ENCODE assay signal across 8 cellular contexts in the genomic region with DNA sequence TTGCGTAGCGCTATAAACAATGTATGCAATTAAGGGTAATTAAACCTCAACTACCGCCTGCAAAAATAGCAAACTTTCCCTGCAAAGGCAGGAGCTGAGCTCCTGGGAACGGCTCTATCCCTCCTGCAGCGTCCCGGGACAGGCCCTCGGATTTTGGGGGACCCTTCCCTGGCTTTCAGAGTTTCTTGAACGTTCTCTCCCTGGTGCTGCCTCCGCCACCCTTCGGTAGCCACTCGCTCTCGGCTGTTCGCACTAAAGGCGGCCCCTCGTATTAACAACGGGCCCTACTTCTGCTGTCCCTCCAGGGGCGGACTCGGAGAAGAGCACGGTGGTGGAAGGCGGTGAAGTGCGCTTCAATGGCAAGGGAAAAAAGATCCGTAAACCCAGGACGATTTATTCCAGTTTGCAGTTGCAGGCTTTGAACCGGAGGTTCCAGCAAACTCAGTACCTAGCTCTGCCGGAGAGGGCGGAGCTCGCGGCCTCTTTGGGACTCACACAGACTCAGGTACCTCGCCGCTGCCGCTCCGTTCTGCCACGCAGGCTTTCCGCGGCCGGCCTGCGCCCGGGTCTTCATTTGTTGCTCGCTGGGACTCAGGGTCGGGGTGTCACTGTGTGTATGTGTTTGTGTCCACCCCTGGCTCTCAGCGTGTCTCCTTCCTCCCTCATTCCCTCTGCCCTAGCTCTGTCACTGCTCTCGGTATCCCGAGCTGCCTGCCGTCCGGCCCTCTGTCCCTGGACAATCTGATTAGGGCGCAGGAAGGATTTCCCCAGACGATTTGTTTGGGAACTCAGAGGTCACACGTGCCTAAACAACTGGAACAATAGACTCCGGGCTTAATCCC. TPM values are rescaled to one million over a fixed set of nuclear protein-coding genes. Genes with fewer than 3 reads are reported as not detected.
DNase-seq lines count a peak whose midpoint lies in the region; ATAC-seq, FAIRE-seq and TF ChIP-seq lines count a peak whose summit lies in the region.

No MANE protein-coding gene starts in this region.

- no peak for FAIRE-seq in GM12878 (lab: Jason Lieb, UNC)

- H3K56ac ChIP-seq in mesendoderm (ENCODE audit: low read length), result no peak overlapping the region

- H3K4ac ChIP-seq in mesendoderm (ENCODE audit: low read depth, low read length), result no peak overlapping the region

- H3K79me2 ChIP-seq in OCI-LY1 (ENCODE audit: insufficient read depth, low read length) (no peaks in the 10 kb centered on the region), GM12878 (ENCODE audit: control insufficient read depth, insufficient read depth, low read length) (no peaks in the 10 kb centered on the region), mesendoderm (ENCODE audit: control insufficient read depth, insufficient read depth, low read length) (no peaks in the 10 kb centered on the region)

- H3K4me1 ChIP-seq in OCI-LY1 (ENCODE audit: insufficient read depth, low read length, severe bottlenecking) (peaks cover 9% of the 10 kb centered on the region), GM12878 (ENCODE audit: control insufficient read depth, insufficient read depth, low read length) (peaks cover 17% of the 10 kb centered on the region), mesendoderm (ENCODE audit: control insufficient read depth, low read depth, low read length) (no peaks in the 10 kb centered on the region)

- POLR2A ChIA-PET in GM12878 (lab: Charles Lee), result no interaction called here

- no peak overlapping the region for H2BK5ac ChIP-seq in mesendoderm (ENCODE audit: low read length)

- SMC1A ChIA-PET in GM12878 (lab: Charles Lee; ENCODE audit: uncharacterized antibody, unreplicated experiment), result interaction anchor here (0.6 to 1.4 kb wide), 4 partner anchors 36 to 383 kb away, joined by 3 read pairs; no protein-coding TSS in a partner anchor

- H4K20me1 ChIP-seq in OCI-LY1 (ENCODE audit: insufficient read depth, low read length), result no peaks in the 10 kb centered on the region
- peaks cover 10% of the 10 kb centered on the region for H4K20me1 ChIP-seq in GM12878 (ENCODE audit: control insufficient read depth, insufficient read depth)

- peak; percentile 85 for DNase-seq in activated effector memory CD4-positive, alpha-beta T cell treated with anti-CD3 and anti-CD28 coated beads, Interleukin-2, amount 50 U/mL, for 16 hours
- DNase-seq in activated effector memory CD4-positive, alpha-beta T cell treated with Interleukin-2 at 50 U/mL for 16 hours, result no peak
- DNase-seq in GM12878 (ENCODE audit: low read depth, low spot score) (no peak), mesendoderm (peak; percentile 87), NCI-H1930 (lab: John Stamatoyannopoulos, UW) (no peak), T1000 (lab: John Stamatoyannopoulos, UW) (no peak)

- no peaks in the 10 kb centered on the region for H3K9me2 ChIP-seq in OCI-LY1 (ENCODE audit: low read depth, low read length)

- no peak overlapping the region for H4K8ac ChIP-seq in mesendoderm (ENCODE audit: low read depth, low read length)

- H3K23ac ChIP-seq in mesendoderm (ENCODE audit: low read length), result no peak overlapping the region

- H3K9ac ChIP-seq in OCI-LY1 (ENCODE audit: low read length), result peak overlapping the region; percentile 47; the same call in 1 of the 2 replicates
- H3K9ac ChIP-seq in GM12878 (ENCODE audit: control insufficient read depth, insufficient read depth, low read length), result no peak overlapping the region
- H3K9ac ChIP-seq in mesendoderm (ENCODE audit: low read length), result peak overlapping the region; percentile 2

- in situ Hi-C loops in GM12878 (cut with MboI), result no loop called here

- H2BK120ac ChIP-seq in mesendoderm (ENCODE audit: low read depth, low read length), result no peak overlapping the region

- no peak overlapping the region for H4K5ac ChIP-seq in mesendoderm (ENCODE audit: low read length)

- no peaks in the 10 kb centered on the region for H3K79me1 ChIP-seq in mesendoderm (ENCODE audit: low read length)

- no peak for TF ChIP-seq RAD21 in GM12878 (IDR thresholded peaks at IDR 0.05; ENCODE audit: insufficient read depth, low read depth, low read length)

- H2AK5ac ChIP-seq in mesendoderm (ENCODE audit: low read length), result no peak overlapping the region

- CTCF ChIA-PET in GM12878 (lab: Yijun Ruan, JAX), result no interaction called here

- no peaks in the 10 kb centered on the region for H3F3A ChIP-seq in OCI-LY1 (ENCODE audit: insufficient read depth, low read length)

- H2AFZ ChIP-seq in OCI-LY1 (ENCODE audit: low read length) (no peak overlapping the region), GM12878 (ENCODE audit: control insufficient read depth, low read depth, low read length) (peak overlapping the region; percentile 57)

- 35% methylated on average over 49 of the region's 49 CpGs for WGBS in GM12878 (ENCODE audit: insufficient coverage, insufficient replicate concordance, low lambda C conversion rate, missing lambda C conversion rate)
- WGBS in mesendoderm (ENCODE audit: extremely low coverage, insufficient coverage, low lambda C conversion rate), result no CpG with 5 or more reads among the region's 49 CpGs

- H3K9me3 ChIP-seq in OCI-LY1 (ENCODE audit: low read length) (no peaks in the 10 kb centered on the region), GM12878 (replicated peaks; ENCODE audit: control insufficient read depth, insufficient read depth, low read length) (no peaks in the 10 kb centered on the region; the same call in 2 of the 3 replicates)

- RAD21 ChIA-PET in GM12878 (lab: Charles Lee; ENCODE audit: unreplicated experiment), result no interaction called here

- H3K4me2 ChIP-seq in OCI-LY1 (ENCODE audit: low read length) (peak overlapping the region; percentile 74), GM12878 (ENCODE audit: control insufficient read depth, insufficient read depth) (peak overlapping the region; percentile 74), mesendoderm (ENCODE audit: low read length) (peak overlapping the region; percentile 6)

- no peak for TF ChIP-seq EP300 in GM12878 (IDR thresholded peaks at IDR 0.05; ENCODE audit: borderline replicate concordance in 1 of 2, control insufficient read depth in 1 of 2, low read depth in 2 of 2, low read length in 2 of 2)

- no peak overlapping the region for H3K18ac ChIP-seq in mesendoderm (ENCODE audit: low read length)

- TF ChIP-seq POLR2A in GM12878 (IDR thresholded peaks at IDR 0.05; ENCODE audit: low read depth, low read length), result no peak

- TF ChIP-seq CTCF in OCI-LY1 (IDR thresholded peaks at IDR 0.05; ENCODE audit: low read length) (0 out of 2 replicates have a peak, but pooled peaks have one; percentile 10), GM12878 (IDR thresholded peaks at IDR 0.05 in 2 of 3, conservative IDR thresholded peaks at IDR 0.05 in 1 of 3; ENCODE audit: control insufficient read depth in 2 of 3, extremely low read depth in 1 of 3, insufficient read depth in 1 of 3, low read depth in 3 of 3, low read length in 3 of 3) (peak; percentile 6 to 28 (median 15); a peak in 1 of 6 replicates)

- H3K36me3 ChIP-seq in OCI-LY1 (ENCODE audit: insufficient read depth, low read length), result no peaks in the 10 kb centered on the region
- H3K36me3 ChIP-seq in GM12878 (ENCODE audit: control insufficient read depth in 2 of 2, insufficient read depth in 2 of 2, low read length in 1 of 2), result no peaks in the 10 kb centered on the region
- H3K36me3 ChIP-seq in mesendoderm (ENCODE audit: control insufficient read depth, insufficient read depth, low read length), result no peaks in the 10 kb centered on the region

- no TSS peak for BruUV-seq in GM12878 (replicated peaks; lab: Mats Ljungman, UMichigan)

- ATAC-seq in GM12878 (peak; percentile 58), HG02840 (IDR thresholded peaks at IDR 0.05; ENCODE audit: low FRiP score, unreplicated experiment) (no peak)

- intact Hi-C loops in GM12878 (cut with micrococcal nuclease; ENCODE audit: unreplicated experiment), result loop anchor here (5.0 kb wide), 1 partner anchor 89 kb away; a partner anchor contains a TSS

- H3K27ac ChIP-seq in OCI-LY1 (ENCODE audit: low read depth, low read length, poor library complexity, severe bottlenecking) (no peak overlapping the region), GM12878 (ENCODE audit: control insufficient read depth, insufficient read depth) (no peak overlapping the region), mesendoderm (ENCODE audit: low read depth, low read length) (no peak overlapping the region)

- H3K4me3 ChIP-seq in OCI-LY1 (ENCODE audit: low read depth, low read length, poor library complexity, severe bottlenecking) (peak overlapping the region; percentile 63), GM12878 (peak overlapping the region; percentile 60), mesendoderm (ENCODE audit: low read length) (no peak overlapping the region)

- H3K27me3 ChIP-seq in OCI-LY1 (ENCODE audit: insufficient read depth, low read length) (no peaks in the 10 kb centered on the region), GM12878 (replicated peaks in 1 of 2; ENCODE audit: control insufficient read depth in 2 of 2, insufficient read depth in 2 of 2, low read length in 1 of 2) (peaks cover 38 to 69% of the 10 kb centered on the region in 2 experiments), mesendoderm (ENCODE audit: insufficient read depth, low read length, poor library complexity) (peaks cover 72% of the 10 kb centered on the region)

- no peak overlapping the region for H2BK15ac ChIP-seq in mesendoderm (replicated peaks; ENCODE audit: low read depth)

RNA-seq across cellular contexts. Expression of a gene that starts 1.3 kb away (rescaled TPM):
- not detected in 2 replicates for total RNA-seq in GM12878 (2013; cell fraction: nucleolus; rRNA removed)
- not detected in 2 replicates for total RNA-seq in GM12878 (2014; rRNA removed)
- not detected in 2 replicates for total RNA-seq in GM12878 (2014; rRNA removed; fragmentation: Illumina TruSeq; extraction: Trizol)
- not detected in 2 replicates for total RNA-seq in GM12878 (2021)
- not detected for polyA plus RNA-seq in GM12878 (2011; ENCODE audit: low read depth)
- not detected in 2 replicates for polyA plus RNA-seq in GM12878 (2011; rRNA removed)
- not detected in 2 replicates for polyA plus RNA-seq in GM12878 (2011; cell fraction: cytosol; rRNA removed)
- 0.18 TPM in 1 of 2 replicates, not detected in the other for polyA plus RNA-seq in GM12878 (2011; cell fraction: nucleus; rRNA removed)
- polyA plus RNA-seq in GM12878 (2012), result 0.08 and 0.24 TPM in 2 replicates
- 0.06 TPM in 1 of 2 replicates, not detected in the other for polyA plus RNA-seq in GM12878 (2014; fragmentation: Illumina TruSeq; extraction: Trizol)
- not detected for polyA plus RNA-seq in GM12878 (2014; fragmentation: Nextera tagmentation; extraction: Ambion mirVana)
- not detected in 2 replicates for polyA plus RNA-seq in GM12878 (2014; rRNA removed)
- not detected for polyA plus RNA-seq in GM12878 (2016; fragmentation: Nextera tagmentation; extraction: Ambion mirVana)
- not detected in 2 replicates for polyA minus RNA-seq in GM12878 (2011; rRNA and poly(A)+ RNA removed)
- polyA minus RNA-seq in GM12878 (2011; cell fraction: cytosol; rRNA and poly(A)+ RNA removed), result not detected in 2 replicates
- polyA minus RNA-seq in GM12878 (2011; cell fraction: nucleus; rRNA and poly(A)+ RNA removed), result not detected in 2 replicates
- 0.29 TPM for polyA plus RNA-seq in mesendoderm (2013, experiment 1 of 2)
- 0.28 TPM for polyA plus RNA-seq in mesendoderm (2013, experiment 2 of 2)

RNA-seq across cellular contexts. Expression of a gene that starts 16.1 kb away (rescaled TPM):
- not detected in 2 replicates for total RNA-seq in GM12878 (2013; cell fraction: nucleolus; rRNA removed)
- total RNA-seq in GM12878 (2014; rRNA removed), result not detected in 2 replicates
- total RNA-seq in GM12878 (2014; rRNA removed; fragmentation: Illumina TruSeq; extraction: Trizol), result not detected in 2 replicates
- total RNA-seq in GM12878 (2021), result not detected in 2 replicates
- not detected for polyA plus RNA-seq in GM12878 (2011; ENCODE audit: low read depth)
- polyA plus RNA-seq in GM12878 (2011; rRNA removed), result not detected in 2 replicates
- not detected in 2 replicates for polyA plus RNA-seq in GM12878 (2011; cell fraction: cytosol; rRNA removed)
- polyA plus RNA-seq in GM12878 (2011; cell fraction: nucleus; rRNA removed), result not detected in 2 replicates
- polyA plus RNA-seq in GM12878 (2012), result 0.08 and 0.10 TPM in 2 replicates
- polyA plus RNA-seq in GM12878 (2014; fragmentation: Illumina TruSeq; extraction: Trizol), result 0.03 TPM in 1 of 2 replicates, not detected in the other
- polyA plus RNA-seq in GM12878 (2014; fragmentation: Nextera tagmentation; extraction: Ambion mirVana), result not detected
- not detected in 2 replicates for polyA plus RNA-seq in GM12878 (2014; rRNA removed)
- polyA plus RNA-seq in GM12878 (2016; fragmentation: Nextera tagmentation; extraction: Ambion mirVana), result not detected
- polyA minus RNA-seq in GM12878 (2011; rRNA and poly(A)+ RNA removed), result not detected in 2 replicates
- polyA minus RNA-seq in GM12878 (2011; cell fraction: cytosol; rRNA and poly(A)+ RNA removed), result not detected in 2 replicates
- polyA minus RNA-seq in GM12878 (2011; cell fraction: nucleus; rRNA and poly(A)+ RNA removed), result not detected in 2 replicates
- 0.14 TPM for polyA plus RNA-seq in mesendoderm (2013, experiment 1 of 2)
- polyA plus RNA-seq in mesendoderm (2013, experiment 2 of 2), result 0.10 TPM

Comparison
In these comparisons a context has a peak if more than half of its experiments do, and no peak if none do; other contexts are left out.
1. DNase-seq: peak in activated effector memory CD4-positive, alpha-beta T cell treated with anti-CD3 and anti-CD28 coated beads, Interleukin-2, amount 50 U/mL, for 16 hours (single experiment) and mesendoderm (single experiment); none in activated effector memory CD4-positive, alpha-beta T cell treated with Interleukin-2 at 50 U/mL for 16 hours (single experiment), GM12878 (single experiment), NCI-H1930 (0 of 2) and T1000 (single experiment).
2. H3K4me2 ChIP-seq: peak in every context shown above with its lines; median percentile 74 in OCI-LY1; 74 in GM12878; 6 in mesendoderm.